In genomic region chr9:3875371-3876132, GRCh38 we compare ENCODE assay signal across 1 cellular context.
TF ChIP-seq lines count a peak whose summit lies in the region.

No MANE protein-coding gene starts in this region.

TF ChIP-seq in GM23338, 12 proteins besides CTCF, POLR2A, EP300 and RAD21:
- no peak for TF ChIP-seq ZNF462 (CRISPR knock-in tag; IDR thresholded peaks at IDR 0.05)
- TF ChIP-seq EZH2phosphoT487 (IDR thresholded peaks at IDR 0.05; ENCODE audit: unreplicated experiment): no peak
- no peak for TF ChIP-seq REST (IDR thresholded peaks at IDR 0.05; ENCODE audit: unreplicated experiment)
- TF ChIP-seq ZNF331 (CRISPR knock-in tag; IDR thresholded peaks at IDR 0.05; ENCODE audit: low read depth): no peak
- TF ChIP-seq CREB1 (CRISPR knock-in tag; IDR thresholded peaks at IDR 0.05; ENCODE audit: low read depth): no peak
- TF ChIP-seq STAT1 (IDR thresholded peaks at IDR 0.05; ENCODE audit: unreplicated experiment): no peak
- TF ChIP-seq ZNF114 (CRISPR knock-in tag; IDR thresholded peaks at IDR 0.05): no peak
- TF ChIP-seq JUNB (IDR thresholded peaks at IDR 0.05; ENCODE audit: unreplicated experiment): no peak
- TF ChIP-seq ETS1 (IDR thresholded peaks at IDR 0.05): no peak
- no peak for TF ChIP-seq POLR2AphosphoS5 (IDR thresholded peaks at IDR 0.05; ENCODE audit: low read depth)
- TF ChIP-seq NANOG (IDR thresholded peaks at IDR 0.05; ENCODE audit: borderline replicate concordance): no peak
- TF ChIP-seq EZH2 (IDR thresholded peaks at IDR 0.05; ENCODE audit: low read depth, unreplicated experiment): no peak
